In the genomic region with DNA sequence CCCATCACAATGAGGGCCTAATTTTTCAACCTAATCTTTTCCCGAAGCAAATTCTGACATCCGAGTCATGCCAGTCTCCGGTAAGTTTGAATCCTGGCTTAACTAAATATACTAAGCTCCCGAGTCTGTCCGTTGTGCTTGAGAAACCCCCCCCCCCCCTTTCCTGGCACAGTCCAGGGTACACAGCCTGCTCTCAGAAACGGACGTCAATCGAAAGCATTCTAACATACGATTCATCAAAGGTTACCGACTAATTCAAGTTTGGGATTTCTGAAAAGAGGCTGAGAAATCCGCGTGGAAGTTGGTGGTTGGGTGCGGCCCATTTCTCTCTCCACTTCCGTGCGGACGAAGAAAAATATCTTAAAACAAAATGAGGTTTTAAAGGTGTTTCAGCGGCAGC, we compare ENCODE assay signal across 6 cellular contexts. TPM values are rescaled to one million over a fixed set of nuclear protein-coding genes. Genes with fewer than 3 reads are reported as not detected.
DNase-seq lines count a peak whose midpoint lies in the region; ATAC-seq and TF ChIP-seq lines count a peak whose summit lies in the region.

No MANE protein-coding gene starts in this region.

- peaks cover 54% of the 10 kb centered on the region for H3K79me2 ChIP-seq in SU-DHL-6 (ENCODE audit: insufficient read depth, low read length)

- H3K9me2 ChIP-seq in SU-DHL-6 (replicated peaks; ENCODE audit: insufficient read depth, low read length), result no peaks in the 10 kb centered on the region

- no peaks in the 10 kb centered on the region for H3K36me3 ChIP-seq in SU-DHL-6 (ENCODE audit: low read length)

- ATAC-seq in left colon (peak; percentile 25), HG02970 (IDR thresholded peaks at IDR 0.05; ENCODE audit: low FRiP score, unreplicated experiment) (no peak)

- H3K4me3 ChIP-seq in SU-DHL-6 (ENCODE audit: insufficient read depth, low read length, poor library complexity, severe bottlenecking), result peak overlapping the region; percentile 98

- H3K9ac ChIP-seq in SU-DHL-6 (ENCODE audit: low read length), result peak overlapping the region; percentile 79

- TF ChIP-seq CTCF in C4-2B (conservative IDR thresholded peaks at IDR 0.05), result no peak
- no peak for TF ChIP-seq CTCF in SU-DHL-6 (IDR thresholded peaks at IDR 0.05; ENCODE audit: insufficient read depth, low read length, poor library complexity, severe bottlenecking)

- peak overlapping the region; percentile 75 for H3K27ac ChIP-seq in C4-2B
- no peak overlapping the region for H3K27ac ChIP-seq in SU-DHL-6 (ENCODE audit: low read depth, low read length)

- no peaks in the 10 kb centered on the region for H3K9me3 ChIP-seq in SU-DHL-6 (ENCODE audit: insufficient read depth, low read length)

- peak overlapping the region; percentile 86 for H3K4me2 ChIP-seq in SU-DHL-6 (ENCODE audit: low read depth, low read length, poor library complexity, severe bottlenecking)

- H4K20me1 ChIP-seq in SU-DHL-6 (ENCODE audit: low read depth, low read length), result peaks cover 3% of the 10 kb centered on the region; the same call in 1 of the 2 replicates

- no peak for DNase-seq in left colon
- no peak for DNase-seq in activated effector memory CD4-positive, alpha-beta T cell treated with anti-CD3 and anti-CD28 coated beads, Interleukin-2, amount 50 U/mL, for 16 hours
- DNase-seq in NCI-H2171 (lab: John Stamatoyannopoulos, UW), result no peak

- H2AFZ ChIP-seq in SU-DHL-6 (ENCODE audit: low read depth, low read length, severe bottlenecking), result peak overlapping the region; percentile 88

- intact Hi-C loops in left colon (cut with DNase I, micrococcal nuclease), result no loop called here

- H3F3A ChIP-seq in SU-DHL-6 (ENCODE audit: insufficient read depth), result no peaks in the 10 kb centered on the region

- no peaks in the 10 kb centered on the region for H3K27me3 ChIP-seq in SU-DHL-6 (ENCODE audit: low read length)

RNA-seq across cellular contexts. Expression of gene SDAD1, which starts 0.6 kb away (rescaled TPM):
- total RNA-seq in left colon, result 10 to 100 TPM; 23.0 to 28.8 TPM

RNA-seq across cellular contexts. Expression of gene CXCL9, which starts 17.2 kb away (rescaled TPM):
- 1 to 10 TPM; 1.1 to 1.3 TPM for total RNA-seq in left colon

RNA-seq across cellular contexts. Expression of gene CXCL10, which starts 33.2 kb away (rescaled TPM):
- 1 to 10 TPM; 2.5 to 3.2 TPM for total RNA-seq in left colon

RNA-seq across cellular contexts. Expression of gene CXCL11, which starts 45.7 kb away (rescaled TPM):
- under 1 TPM; 0.36 to 0.46 TPM for total RNA-seq in left colon

RNA-seq across cellular contexts. Expression of gene NAAA, which starts 49.3 kb away (rescaled TPM):
- 100 to 1,000 TPM; 154 to 156 TPM for total RNA-seq in left colon
